ENCODE assay signal across 13 cellular contexts in the genomic region with DNA sequence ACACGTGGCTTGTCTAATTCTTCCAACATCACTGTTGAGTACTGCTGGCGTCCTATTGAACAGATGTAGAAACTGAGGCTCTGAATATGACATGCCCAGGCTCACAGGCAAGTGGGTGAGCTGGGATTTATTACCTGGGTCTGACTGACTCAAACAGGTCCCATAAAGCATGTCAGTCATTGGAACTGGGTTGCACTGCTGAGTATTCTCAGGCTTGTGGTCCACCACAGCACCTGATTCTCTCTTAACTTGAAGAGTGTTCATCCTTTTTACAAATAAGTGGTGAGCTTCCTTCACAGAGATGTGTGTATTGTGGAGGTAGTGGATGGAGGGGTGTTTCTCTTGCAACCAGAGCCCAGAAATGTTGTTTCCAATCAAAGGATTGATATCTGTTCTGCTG. TPM values are rescaled to one million over a fixed set of nuclear protein-coding genes. Genes with fewer than 3 reads are reported as not detected.
DNase-seq lines count a peak whose midpoint lies in the region; ATAC-seq and TF ChIP-seq lines count a peak whose summit lies in the region.
"Had no signal": no experiment of that assay in that cellular context is flagged by ENCODE, and none has a peak within 500 bp of the region (broad histone marks: within the 10 kb centered on the region; RNA-seq: fewer than 3 reads in every experiment).

No MANE protein-coding gene starts in this region.

- intact Hi-C loops in activated CD8-positive, alpha-beta T cell treated with anti-CD3 and anti-CD28 coated beads for 36 hours (cut with micrococcal nuclease), result no loop called here

- DNase-seq in activated CD4-positive, CD25-positive, alpha-beta regulatory T cell (lab: John Stamatoyannopoulos, UW), result no peak
- DNase-seq in activated CD8-positive, alpha-beta T cell treated with anti-CD3 and anti-CD28 coated beads for 36 hours, result peak; percentile 52
- DNase-seq in NCI-H1417 (lab: John Stamatoyannopoulos, UW) (no peak), HEK293T (ENCODE audit: extremely low spot score) (no peak)
- DNase-seq: CD8-positive, alpha-beta T cell; IMR-90; NCI-H1048; small intestine had no signal

- no peak overlapping the region for H3K27ac Mint-ChIP-seq in activated CD8-positive, alpha-beta T cell treated with anti-CD3 and anti-CD28 coated beads for 36 hours
- H3K27ac Mint-ChIP-seq: CD8-positive, alpha-beta T cell had no signal

- no peak for TF ChIP-seq CTCF in activated CD8-positive, alpha-beta T cell treated with anti-CD3 and anti-CD28 coated beads for 36 hours (IDR thresholded peaks at IDR 0.05)

- no peak overlapping the region for H3K4me3 Mint-ChIP-seq in activated CD8-positive, alpha-beta T cell treated with anti-CD3 and anti-CD28 coated beads for 36 hours
- H3K4me3 Mint-ChIP-seq: CD8-positive, alpha-beta T cell had no signal

- ATAC-seq in activated CD4-positive, CD25-positive, alpha-beta regulatory T cell treated with anti-CD3 and anti-CD28 coated beads, Interleukin-2, amount 50 U/mL, for 24 hours, result peak; percentile 63 to 65
- peak; percentile 41 for ATAC-seq in GM19438 (IDR thresholded peaks at IDR 0.05; ENCODE audit: low read depth, unreplicated experiment)
- peak; percentile 43 for ATAC-seq in HG02981 (IDR thresholded peaks at IDR 0.05; ENCODE audit: unreplicated experiment)
- peak; percentile 73 for ATAC-seq in activated CD8-positive, alpha-beta T cell treated with anti-CD3 and anti-CD28 coated beads for 36 hours
- no peak for ATAC-seq in HG02759 (IDR thresholded peaks at IDR 0.05; ENCODE audit: unreplicated experiment)
- ATAC-seq: body of pancreas; CD8-positive, alpha-beta T cell had no signal

- no peaks in the 10 kb centered on the region for H3K36me3 Mint-ChIP-seq in activated CD8-positive, alpha-beta T cell treated with anti-CD3 and anti-CD28 coated beads for 36 hours (ENCODE audit: low read depth)
- H3K36me3 Mint-ChIP-seq: CD8-positive, alpha-beta T cell had no signal

- CTCF ChIA-PET in activated CD8-positive, alpha-beta T cell treated with anti-CD3 and anti-CD28 coated beads for 36 hours (lab: Charles Lee), result interaction anchor here (0.8 to 1.3 kb wide), 2 partner anchors 17 to 18 kb away, joined by 3 to 5 read pairs; no protein-coding TSS in a partner anchor
- CTCF ChIA-PET in HEK293T (lab: Yijun Ruan, JAX), result interaction anchor here (0.5 kb wide), 1 partner anchor 775 kb away, joined by 3 read pairs; no protein-coding TSS in a partner anchor

- POLR2A ChIA-PET in activated CD8-positive, alpha-beta T cell treated with anti-CD3 and anti-CD28 coated beads for 36 hours (lab: Charles Lee), result interaction anchor here (0.8 kb wide), 2 partner anchors 31 to 114 kb away, joined by 3 to 4 read pairs; no protein-coding TSS in a partner anchor
- POLR2A ChIA-PET in HEK293T (lab: Yijun Ruan, JAX), result no interaction called here

- peaks cover 30% of the 10 kb centered on the region for H3K4me1 Mint-ChIP-seq in activated CD8-positive, alpha-beta T cell treated with anti-CD3 and anti-CD28 coated beads for 36 hours (ENCODE audit: low read depth)

- H3K27me3 Mint-ChIP-seq in activated CD8-positive, alpha-beta T cell treated with anti-CD3 and anti-CD28 coated beads for 36 hours, result no peaks in the 10 kb centered on the region

- no peaks in the 10 kb centered on the region for H3K9me3 Mint-ChIP-seq in activated CD8-positive, alpha-beta T cell treated with anti-CD3 and anti-CD28 coated beads for 36 hours
- H3K9me3 Mint-ChIP-seq: CD8-positive, alpha-beta T cell had no signal

TF ChIP-seq in HEK293T, 16 proteins besides CTCF, POLR2A, EP300 and RAD21:
- TF ChIP-seq FOXK2 (IDR thresholded peaks at IDR 0.05), result no peak
- no peak for TF ChIP-seq SP1 (IDR thresholded peaks at IDR 0.05)
- no peak for TF ChIP-seq ZNF384 (IDR thresholded peaks at IDR 0.05)
- TF ChIP-seq FOXA1 (IDR thresholded peaks at IDR 0.05), result no peak
- no peak for TF ChIP-seq CTBP1 (IDR thresholded peaks at IDR 0.05; ENCODE audit: borderline replicate concordance)
- no peak for TF ChIP-seq LEF1 (IDR thresholded peaks at IDR 0.05; ENCODE audit: borderline replicate concordance)
- no peak for TF ChIP-seq HDGF (IDR thresholded peaks at IDR 0.05; ENCODE audit: borderline replicate concordance)
- TF ChIP-seq ELF4 (IDR thresholded peaks at IDR 0.05), result no peak
- TF ChIP-seq FOXM1 (IDR thresholded peaks at IDR 0.05; ENCODE audit: borderline replicate concordance), result no peak
- no peak for TF ChIP-seq SUZ12 (IDR thresholded peaks at IDR 0.05)
- no peak for TF ChIP-seq BHLHE40 (IDR thresholded peaks at IDR 0.05; ENCODE audit: borderline replicate concordance)
- TF ChIP-seq NFRKB (IDR thresholded peaks at IDR 0.05), result no peak
- no peak for TF ChIP-seq ARNT (IDR thresholded peaks at IDR 0.05)
- no peak for TF ChIP-seq L3MBTL2 (conservative IDR thresholded peaks at IDR 0.05)
- no peak for TF ChIP-seq TARDBP (IDR thresholded peaks at IDR 0.05)
- TF ChIP-seq, protein P1, sequence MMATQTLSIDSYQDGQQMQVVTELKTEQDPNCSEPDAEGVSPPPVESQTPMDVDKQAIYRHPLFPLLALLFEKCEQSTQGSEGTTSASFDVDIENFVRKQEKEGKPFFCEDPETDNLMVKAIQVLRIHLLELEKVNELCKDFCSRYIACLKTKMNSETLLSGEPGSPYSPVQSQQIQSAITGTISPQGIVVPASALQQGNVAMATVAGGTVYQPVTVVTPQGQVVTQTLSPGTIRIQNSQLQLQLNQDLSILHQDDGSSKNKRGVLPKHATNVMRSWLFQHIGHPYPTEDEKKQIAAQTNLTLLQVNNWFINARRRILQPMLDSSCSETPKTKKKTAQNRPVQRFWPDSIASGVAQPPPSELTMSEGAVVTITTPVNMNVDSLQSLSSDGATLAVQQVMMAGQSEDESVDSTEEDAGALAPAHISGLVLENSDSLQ (IDR thresholded peaks at IDR 0.05), result no peak

RNA-seq across cellular contexts. Expression of a gene that starts 44.5 kb away (rescaled TPM):
- 10 to 100 TPM; 18.2 to 20.5 TPM for total RNA-seq in activated CD8-positive, alpha-beta T cell treated with anti-CD3 and anti-CD28 coated beads for 36 hours
